30 cellular contexts compared by ENCODE assay signal in the genomic region with DNA sequence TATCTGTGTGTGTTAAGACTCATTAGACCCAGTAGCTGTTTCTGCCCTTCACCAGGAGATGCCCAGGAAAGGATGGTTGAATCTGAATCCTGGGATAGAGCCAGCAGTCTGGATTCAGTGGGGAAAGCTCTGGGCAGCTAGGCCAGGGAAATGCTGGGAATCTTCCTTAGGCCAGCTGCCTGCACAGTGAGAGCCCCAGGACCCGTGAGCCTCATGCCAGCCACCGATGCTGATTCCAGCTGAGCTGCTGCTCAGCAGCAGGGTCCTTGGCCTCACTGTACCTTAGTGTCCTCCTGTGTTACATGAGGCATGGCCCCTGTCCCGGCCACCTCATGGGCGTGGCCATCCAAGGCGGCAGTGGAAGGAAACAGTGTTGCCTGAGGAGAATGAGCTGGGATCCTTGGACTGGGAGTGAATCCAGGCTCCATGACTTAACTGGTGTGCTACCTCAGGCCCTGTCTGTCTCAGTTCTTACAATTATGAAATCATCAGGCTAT.
DNase-seq lines count a peak whose midpoint lies in the region; ATAC-seq and TF ChIP-seq lines count a peak whose summit lies in the region.
"Had no signal": no experiment of that assay in that cellular context is flagged by ENCODE, and none has a peak within 500 bp of the region (broad histone marks: within the 10 kb centered on the region; RNA-seq: fewer than 3 reads in every experiment).

No MANE protein-coding gene starts in this region.

- peaks cover 79% of the 10 kb centered on the region for H3K36me3 ChIP-seq in BLaER1
- H3K36me3 ChIP-seq: transverse colon, WERI-Rb-1 had no signal

- H3K27ac ChIP-seq in BLaER1 = peak overlapping the region; percentile 72; the same call in 1 of the 2 replicates
- H3K27ac ChIP-seq: A549, epithelial cell of prostate, hepatocyte, SK-N-MC, transverse colon, WERI-Rb-1 had no signal

- CTCF ChIA-PET in WTC11 (lab: Charles Lee) = interaction anchor here (1.0 kb wide), 2 partner anchors 117 to 254 kb away, joined by 3 read pairs; no protein-coding TSS in a partner anchor

- peaks cover 51% of the 10 kb centered on the region for H3K4me1 ChIP-seq in BLaER1
- H3K4me1 ChIP-seq: A549 had no signal

- H3K36me3 Mint-ChIP-seq in nephron (ENCODE audit: low read depth) (peaks cover 56% of the 10 kb centered on the region), WTC11 (peaks cover 11% of the 10 kb centered on the region)

- no peaks in the 10 kb centered on the region for H3K9me3 ChIP-seq in BLaER1
- H3K9me3 ChIP-seq: A549, transverse colon had no signal

- no peak overlapping the region for H3K4me3 Mint-ChIP-seq in nephron
- no peak overlapping the region for H3K4me3 Mint-ChIP-seq in WTC11
- H3K4me3 Mint-ChIP-seq: activated naive CD8-positive, alpha-beta T cell treated with anti-CD3 and anti-CD28 coated beads, Interleukin-2, amount 50 U/mL, for 24 hours; H9; immature natural killer cell had no signal

- no peaks in the 10 kb centered on the region for H3K9me3 Mint-ChIP-seq in nephron
- H3K9me3 Mint-ChIP-seq in WTC11 = no peaks in the 10 kb centered on the region
- H3K9me3 Mint-ChIP-seq: activated naive CD8-positive, alpha-beta T cell treated with anti-CD3 and anti-CD28 coated beads, Interleukin-2, amount 50 U/mL, for 24 hours; H9; immature natural killer cell had no signal

- H3K9ac ChIP-seq in BLaER1 = no peak overlapping the region

- H3K4me1 Mint-ChIP-seq in nephron (peaks cover 84% of the 10 kb centered on the region), WTC11 (no peaks in the 10 kb centered on the region)

- H3K27ac Mint-ChIP-seq in nephron (peak overlapping the region in 2 of 3 experiments; percentile 56 to 87), WTC11 (no peak overlapping the region)
- H3K27ac Mint-ChIP-seq: activated naive CD8-positive, alpha-beta T cell treated with anti-CD3 and anti-CD28 coated beads, Interleukin-2, amount 50 U/mL, for 24 hours; immature natural killer cell had no signal

- no peaks in the 10 kb centered on the region for H3K27me3 ChIP-seq in BLaER1
- H3K27me3 ChIP-seq: hepatocyte, transverse colon had no signal

- H3K27me3 Mint-ChIP-seq in nephron (ENCODE audit: low read depth) = no peaks in the 10 kb centered on the region
- H3K27me3 Mint-ChIP-seq in WTC11 (ENCODE audit: low read depth) = no peaks in the 10 kb centered on the region
- H3K27me3 Mint-ChIP-seq: activated naive CD8-positive, alpha-beta T cell treated with anti-CD3 and anti-CD28 coated beads, Interleukin-2, amount 50 U/mL, for 24 hours had no signal

- DNase-seq in NCI-H226 (peak; percentile 48), dermis blood vessel endothelial cell (peak; percentile 19), NCI-H2081 (lab: John Stamatoyannopoulos, UW) (no peak), T-helper 2 cell (no peak), AG08395 (ENCODE audit: low spot score) (no peak), WTC11 (ENCODE audit: low spot score) (no peak)
- DNase-seq: activated gamma-delta T cell; activated naive CD8-positive, alpha-beta T cell treated with anti-CD3 and anti-CD28 coated beads, Interleukin-2, amount 50 U/mL, for 24 hours; EL; foreskin melanocyte; H9; immature natural killer cell; NCI-H146; NCI-H524; NK-92 treated with Interleukin-12 subunit alpha and Interleukin-12 subunit beta, amount 100 ng/mL, for 24 hours; occipital lobe; retina; stimulated activated CD4-positive, alpha-beta T cell treated with anti-CD3 and anti-CD28 coated beads, Interleukin-4, amount 100 ng/mL, for 24 hours; stimulated activated naive CD4-positive, alpha-beta T cell treated with Interleukin-2 at 50 U/mL for 16 hours; transverse colon; WERI-Rb-1 had no signal

- no peak overlapping the region for H3K4me3 ChIP-seq in BLaER1
- H3K4me3 ChIP-seq: A549, hepatocyte, K562, lung, SK-N-MC, transverse colon had no signal

- H3K4me2 ChIP-seq in BLaER1 = peak overlapping the region; percentile 92
- H3K4me2 ChIP-seq: A549, hepatocyte had no signal

- H4K20me1 ChIP-seq in BLaER1 = peaks cover 15% of the 10 kb centered on the region; the same call in 1 of the 2 replicates

- TF ChIP-seq CTCF in nephron (IDR thresholded peaks at IDR 0.05; ENCODE audit: unreplicated experiment in 3 of 3) = no peak
- no peak for TF ChIP-seq CTCF in WTC11 (IDR thresholded peaks at IDR 0.05)

- ATAC-seq in WTC11 = no peak
- ATAC-seq: A549; activated naive CD8-positive, alpha-beta T cell treated with anti-CD3 and anti-CD28 coated beads, Interleukin-2, amount 50 U/mL, for 24 hours; K562; Panc1 had no signal

- POLR2A ChIA-PET in WTC11 (lab: Charles Lee) = interaction anchor here (0.6 kb wide), 1 partner anchor 40 kb away, joined by 3 read pairs; no protein-coding TSS in a partner anchor

TF ChIP-seq in WTC11, 78 proteins besides CTCF, POLR2A, EP300 and RAD21 (continues in another document):
- TF ChIP-seq NFE2L1 (CRISPR knock-in tag; IDR thresholded peaks at IDR 0.05) (no peak), GRHL2 (CRISPR knock-in tag; IDR thresholded peaks at IDR 0.05; ENCODE audit: insufficient replicate concordance, severe bottlenecking) (no peak), CBFB (CRISPR knock-in tag; IDR thresholded peaks at IDR 0.05; ENCODE audit: low read depth) (no peak)
- TF ChIP-seq, protein P1, sequence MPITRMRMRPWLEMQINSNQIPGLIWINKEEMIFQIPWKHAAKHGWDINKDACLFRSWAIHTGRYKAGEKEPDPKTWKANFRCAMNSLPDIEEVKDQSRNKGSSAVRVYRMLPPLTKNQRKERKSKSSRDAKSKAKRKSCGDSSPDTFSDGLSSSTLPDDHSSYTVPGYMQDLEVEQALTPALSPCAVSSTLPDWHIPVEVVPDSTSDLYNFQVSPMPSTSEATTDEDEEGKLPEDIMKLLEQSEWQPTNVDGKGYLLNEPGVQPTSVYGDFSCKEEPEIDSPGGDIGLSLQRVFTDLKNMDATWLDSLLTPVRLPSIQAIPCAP (CRISPR knock-in tag; IDR thresholded peaks at IDR 0.05) = no peak
- TF ChIP-seq, protein P2, sequence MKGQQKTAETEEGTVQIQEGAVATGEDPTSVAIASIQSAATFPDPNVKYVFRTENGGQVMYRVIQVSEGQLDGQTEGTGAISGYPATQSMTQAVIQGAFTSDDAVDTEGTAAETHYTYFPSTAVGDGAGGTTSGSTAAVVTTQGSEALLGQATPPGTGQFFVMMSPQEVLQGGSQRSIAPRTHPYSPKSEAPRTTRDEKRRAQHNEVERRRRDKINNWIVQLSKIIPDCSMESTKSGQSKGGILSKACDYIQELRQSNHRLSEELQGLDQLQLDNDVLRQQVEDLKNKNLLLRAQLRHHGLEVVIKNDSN (CRISPR knock-in tag; IDR thresholded peaks at IDR 0.05) = no peak
- TF ChIP-seq, protein P3, sequence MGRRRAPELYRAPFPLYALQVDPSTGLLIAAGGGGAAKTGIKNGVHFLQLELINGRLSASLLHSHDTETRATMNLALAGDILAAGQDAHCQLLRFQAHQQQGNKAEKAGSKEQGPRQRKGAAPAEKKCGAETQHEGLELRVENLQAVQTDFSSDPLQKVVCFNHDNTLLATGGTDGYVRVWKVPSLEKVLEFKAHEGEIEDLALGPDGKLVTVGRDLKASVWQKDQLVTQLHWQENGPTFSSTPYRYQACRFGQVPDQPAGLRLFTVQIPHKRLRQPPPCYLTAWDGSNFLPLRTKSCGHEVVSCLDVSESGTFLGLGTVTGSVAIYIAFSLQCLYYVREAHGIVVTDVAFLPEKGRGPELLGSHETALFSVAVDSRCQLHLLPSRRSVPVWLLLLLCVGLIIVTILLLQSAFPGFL (CRISPR knock-in tag; IDR thresholded peaks at IDR 0.05; ENCODE audit: borderline replicate concordance) = no peak
- TF ChIP-seq, protein P4, sequence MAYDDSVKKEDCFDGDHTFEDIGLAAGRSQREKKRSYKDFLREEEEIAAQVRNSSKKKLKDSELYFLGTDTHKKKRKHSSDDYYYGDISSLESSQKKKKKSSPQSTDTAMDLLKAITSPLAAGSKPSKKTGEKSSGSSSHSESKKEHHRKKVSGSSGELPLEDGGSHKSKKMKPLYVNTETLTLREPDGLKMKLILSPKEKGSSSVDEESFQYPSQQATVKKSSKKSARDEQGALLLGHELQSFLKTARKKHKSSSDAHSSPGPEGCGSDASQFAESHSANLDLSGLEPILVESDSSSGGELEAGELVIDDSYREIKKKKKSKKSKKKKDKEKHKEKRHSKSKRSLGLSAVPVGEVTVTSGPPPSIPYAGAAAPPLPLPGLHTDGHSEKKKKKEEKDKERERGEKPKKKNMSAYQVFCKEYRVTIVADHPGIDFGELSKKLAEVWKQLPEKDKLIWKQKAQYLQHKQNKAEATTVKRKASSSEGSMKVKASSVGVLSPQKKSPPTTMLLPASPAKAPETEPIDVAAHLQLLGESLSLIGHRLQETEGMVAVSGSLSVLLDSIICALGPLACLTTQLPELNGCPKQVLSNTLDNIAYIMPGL (CRISPR knock-in tag; IDR thresholded peaks at IDR 0.05) = no peak
- TF ChIP-seq, protein P5, sequence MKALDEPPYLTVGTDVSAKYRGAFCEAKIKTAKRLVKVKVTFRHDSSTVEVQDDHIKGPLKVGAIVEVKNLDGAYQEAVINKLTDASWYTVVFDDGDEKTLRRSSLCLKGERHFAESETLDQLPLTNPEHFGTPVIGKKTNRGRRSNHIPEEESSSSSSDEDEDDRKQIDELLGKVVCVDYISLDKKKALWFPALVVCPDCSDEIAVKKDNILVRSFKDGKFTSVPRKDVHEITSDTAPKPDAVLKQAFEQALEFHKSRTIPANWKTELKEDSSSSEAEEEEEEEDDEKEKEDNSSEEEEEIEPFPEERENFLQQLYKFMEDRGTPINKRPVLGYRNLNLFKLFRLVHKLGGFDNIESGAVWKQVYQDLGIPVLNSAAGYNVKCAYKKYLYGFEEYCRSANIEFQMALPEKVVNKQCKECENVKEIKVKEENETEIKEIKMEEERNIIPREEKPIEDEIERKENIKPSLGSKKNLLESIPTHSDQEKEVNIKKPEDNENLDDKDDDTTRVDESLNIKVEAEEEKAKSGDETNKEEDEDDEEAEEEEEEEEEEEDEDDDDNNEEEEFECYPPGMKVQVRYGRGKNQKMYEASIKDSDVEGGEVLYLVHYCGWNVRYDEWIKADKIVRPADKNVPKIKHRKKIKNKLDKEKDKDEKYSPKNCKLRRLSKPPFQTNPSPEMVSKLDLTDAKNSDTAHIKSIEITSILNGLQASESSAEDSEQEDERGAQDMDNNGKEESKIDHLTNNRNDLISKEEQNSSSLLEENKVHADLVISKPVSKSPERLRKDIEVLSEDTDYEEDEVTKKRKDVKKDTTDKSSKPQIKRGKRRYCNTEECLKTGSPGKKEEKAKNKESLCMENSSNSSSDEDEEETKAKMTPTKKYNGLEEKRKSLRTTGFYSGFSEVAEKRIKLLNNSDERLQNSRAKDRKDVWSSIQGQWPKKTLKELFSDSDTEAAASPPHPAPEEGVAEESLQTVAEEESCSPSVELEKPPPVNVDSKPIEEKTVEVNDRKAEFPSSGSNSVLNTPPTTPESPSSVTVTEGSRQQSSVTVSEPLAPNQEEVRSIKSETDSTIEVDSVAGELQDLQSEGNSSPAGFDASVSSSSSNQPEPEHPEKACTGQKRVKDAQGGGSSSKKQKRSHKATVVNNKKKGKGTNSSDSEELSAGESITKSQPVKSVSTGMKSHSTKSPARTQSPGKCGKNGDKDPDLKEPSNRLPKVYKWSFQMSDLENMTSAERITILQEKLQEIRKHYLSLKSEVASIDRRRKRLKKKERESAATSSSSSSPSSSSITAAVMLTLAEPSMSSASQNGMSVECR (CRISPR knock-in tag; IDR thresholded peaks at IDR 0.05; ENCODE audit: borderline replicate concordance) = no peak

Comparison
In these comparisons a context has a peak if more than half of its experiments do, and no peak if none do; other contexts are left out.
1. DNase-seq: peak in NCI-H226 (single experiment) and dermis blood vessel endothelial cell (single experiment); none in NCI-H2081 (0 of 2), T-helper 2 cell (0 of 5), AG08395 (single experiment) and WTC11 (single experiment).